In the genomic region with DNA sequence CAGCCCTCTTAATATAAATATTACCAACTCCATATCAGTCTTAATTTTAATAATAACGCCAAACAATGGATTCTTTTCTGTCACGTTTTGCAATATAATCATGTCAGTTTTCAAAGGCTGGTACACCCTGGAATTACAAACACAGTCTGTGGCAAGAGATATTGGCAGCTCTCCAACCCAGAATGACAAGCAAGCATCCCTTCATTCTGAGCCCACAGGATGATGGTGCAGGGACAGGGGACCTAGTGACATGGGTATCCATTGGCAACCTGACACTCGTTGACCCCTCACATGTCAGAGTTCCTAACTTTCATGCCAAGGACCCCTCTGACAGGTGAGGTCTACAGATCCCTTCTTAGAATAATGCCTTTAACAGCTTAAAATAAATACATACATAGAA, we compare ENCODE assay signal across 10 cellular contexts.
A peak's percentile ranks its signal among the peaks of the same experiment; 100 is the strongest.
DNase-seq lines count a peak whose midpoint lies in the region; ATAC-seq and TF ChIP-seq lines count a peak whose summit lies in the region.
"Had no signal": no experiment of that assay in that cellular context is flagged by ENCODE, and none has a peak within 500 bp of the region (broad histone marks: within the 10 kb centered on the region; RNA-seq: fewer than 3 reads in every experiment).

No MANE protein-coding gene starts in this region.

- TF ChIP-seq POLR2A in heart left ventricle (IDR thresholded peaks at IDR 0.05): no peak
- no peak for TF ChIP-seq POLR2A in erythroblast (IDR thresholded peaks at IDR 0.05; ENCODE audit: low read length)

- CTCF ChIA-PET in CD8-positive, alpha-beta memory T cell (lab: Charles Lee): no interaction called here

- no peaks in the 10 kb centered on the region for H3K27me3 ChIP-seq in heart left ventricle
- H3K27me3 ChIP-seq in right cardiac atrium (ENCODE audit: control insufficient read depth, insufficient read depth): no peaks in the 10 kb centered on the region
- no peaks in the 10 kb centered on the region for H3K27me3 ChIP-seq in CD8-positive, alpha-beta memory T cell (ENCODE audit: insufficient read depth, low read length, poor library complexity, severe bottlenecking)
- H3K27me3 ChIP-seq: BLaER1 treated with 17β-estradiol and CSF1 and Interleukin-3, amounts not matched to agents 10 nM and 100 nM had no signal

- peaks cover 0 to 6% (median 0%) of the 10 kb centered on the region in 5 donors for H3K9me3 Mint-ChIP-seq in CD8-positive, alpha-beta memory T cell
- H3K9me3 Mint-ChIP-seq in activated CD4-positive, alpha-beta T cell treated with anti-CD3 and anti-CD28 coated beads, Interleukin-2, amount 10 ng/mL, durations not matched to agents 24 days and 14 days: peaks cover 3% of the 10 kb centered on the region

- H3K4me3 ChIP-seq in heart left ventricle (no peak overlapping the region), right cardiac atrium (ENCODE audit: low read length) (no peak overlapping the region)
- H3K4me3 ChIP-seq in CD8-positive, alpha-beta memory T cell (ENCODE audit: low read length): no peak overlapping the region
- H3K4me3 ChIP-seq: BLaER1 treated with 17β-estradiol and CSF1 and Interleukin-3, amounts not matched to agents 10 nM and 100 nM had no signal

- intact Hi-C loops in heart left ventricle (cut with DNase I): loop anchor here in 3 of 10 donors (2.0 to 10.0 kb wide), 3 partner anchors 15 to 95 kb away; no protein-coding TSS in a partner anchor
- intact Hi-C loops in right cardiac atrium (cut with DNase I): no loop called here
- intact Hi-C loops in activated CD4-positive, alpha-beta T cell treated with anti-CD3 and anti-CD28 coated beads, Interleukin-2, amount 10 ng/mL, durations not matched to agents 24 days and 14 days (cut with micrococcal nuclease): no loop called here

- peaks cover 0 to 53% (median 5%) of the 10 kb centered on the region in 12 donors for H3K4me1 ChIP-seq in heart left ventricle
- peaks cover 9% of the 10 kb centered on the region for H3K4me1 ChIP-seq in right cardiac atrium (ENCODE audit: control insufficient read depth, insufficient read depth, low read length)
- H3K4me1 ChIP-seq in CD8-positive, alpha-beta memory T cell (ENCODE audit: insufficient read depth, low read length): no peaks in the 10 kb centered on the region

- H3K4me3 Mint-ChIP-seq in CD8-positive, alpha-beta memory T cell: no peak overlapping the region
- H3K4me3 Mint-ChIP-seq in activated CD4-positive, alpha-beta T cell treated with anti-CD3 and anti-CD28 coated beads, Interleukin-2, amount 10 ng/mL, durations not matched to agents 24 days and 14 days: no peak overlapping the region

- ATAC-seq in heart left ventricle (peak in 1 of 4 donors; percentile 22), right cardiac atrium (no peak)
- no peak for ATAC-seq in activated CD4-positive, CD25-positive, alpha-beta regulatory T cell treated with anti-CD3 and anti-CD28 coated beads, Interleukin-2, amount 50 U/mL, for 24 hours

- H3K36me3 Mint-ChIP-seq in CD8-positive, alpha-beta memory T cell: no peaks in the 10 kb centered on the region
- no peaks in the 10 kb centered on the region for H3K36me3 Mint-ChIP-seq in activated CD4-positive, alpha-beta T cell treated with anti-CD3 and anti-CD28 coated beads, Interleukin-2, amount 10 ng/mL, durations not matched to agents 24 days and 14 days (ENCODE audit: low read depth)

- POLR2A ChIA-PET in CD8-positive, alpha-beta memory T cell (lab: Charles Lee): no interaction called here

- no peaks in the 10 kb centered on the region for H3K4me1 Mint-ChIP-seq in CD8-positive, alpha-beta memory T cell
- H3K4me1 Mint-ChIP-seq in activated CD4-positive, alpha-beta T cell treated with anti-CD3 and anti-CD28 coated beads, Interleukin-2, amount 10 ng/mL, durations not matched to agents 24 days and 14 days: no peaks in the 10 kb centered on the region

- H3K27ac ChIP-seq in heart left ventricle (peak overlapping the region in 3 of 12 donors; percentile 17 to 88 (median 86)), right cardiac atrium (ENCODE audit: low read length) (no peak overlapping the region)
- no peak overlapping the region for H3K27ac ChIP-seq in CD8-positive, alpha-beta memory T cell (ENCODE audit: low read depth, low read length)

- TF ChIP-seq CTCF in heart left ventricle (IDR thresholded peaks at IDR 0.05): no peak

- H3K9me3 ChIP-seq in heart left ventricle: no peaks in the 10 kb centered on the region
- H3K9me3 ChIP-seq in right cardiac atrium (ENCODE audit: control insufficient read depth, low read length): no peaks in the 10 kb centered on the region
- H3K9me3 ChIP-seq in CD8-positive, alpha-beta memory T cell (ENCODE audit: low read length): no peaks in the 10 kb centered on the region
- H3K9me3 ChIP-seq: BLaER1 treated with 17β-estradiol and CSF1 and Interleukin-3, amounts not matched to agents 10 nM and 100 nM had no signal

- H3K27me3 Mint-ChIP-seq in CD8-positive, alpha-beta memory T cell: peaks cover 0 to 22% of the 10 kb centered on the region in 2 donors
- peaks cover 9% of the 10 kb centered on the region for H3K27me3 Mint-ChIP-seq in activated CD4-positive, alpha-beta T cell treated with anti-CD3 and anti-CD28 coated beads, Interleukin-2, amount 10 ng/mL, durations not matched to agents 24 days and 14 days

- no peak overlapping the region for H3K27ac Mint-ChIP-seq in CD8-positive, alpha-beta memory T cell
- no peak overlapping the region for H3K27ac Mint-ChIP-seq in activated CD4-positive, alpha-beta T cell treated with anti-CD3 and anti-CD28 coated beads, Interleukin-2, amount 10 ng/mL, durations not matched to agents 24 days and 14 days

- WGBS in heart left ventricle, 4 donors: 60 to 72% (median 62%) methylated on average over 3 of the region's 3 CpGs
- WGBS in right cardiac atrium: 47% methylated on average over 3 of the region's 3 CpGs

- H3K36me3 ChIP-seq in heart left ventricle: no peaks in the 10 kb centered on the region
- H3K36me3 ChIP-seq in CD8-positive, alpha-beta memory T cell (ENCODE audit: insufficient read depth, low read length): no peaks in the 10 kb centered on the region
- H3K36me3 ChIP-seq: BLaER1 treated with 17β-estradiol and CSF1 and Interleukin-3, amounts not matched to agents 10 nM and 100 nM had no signal

- DNase-seq in heart left ventricle (peak in 4 of 5 donors; percentile 19 to 27 (median 26)), right cardiac atrium (no peak), NCI-H69 (lab: John Stamatoyannopoulos, UW) (peak; percentile 83), erythroblast (lab: John Stamatoyannopoulos, UW) (peak; percentile 77 to 88)
- DNase-seq in stimulated activated CD4-positive, alpha-beta T cell treated with anti-CD3 and anti-CD28 coated beads, Interleukin-2, amount 100 ng/mL, for 48 hours: no peak
- no peak for DNase-seq in CD8-positive, alpha-beta memory T cell
- DNase-seq in activated CD4-positive, alpha-beta T cell treated with anti-CD3 and anti-CD28 coated beads, Interleukin-2, amount 10 ng/mL, durations not matched to agents 24 days and 14 days: no peak
- DNase-seq: posterior cingulate gyrus had no signal

Comparison
In these comparisons a context has a peak if more than half of its experiments do, and no peak if none do; other contexts are left out.
1. DNase-seq: peak in heart left ventricle (4 of 5), NCI-H69 (single experiment) and erythroblast (2 of 2); none in right cardiac atrium (0 of 3), stimulated activated CD4-positive, alpha-beta T cell treated with anti-CD3 and anti-CD28 coated beads, Interleukin-2, amount 100 ng/mL, for 48 hours (0 of 2), CD8-positive, alpha-beta memory T cell (0 of 5) and activated CD4-positive, alpha-beta T cell treated with anti-CD3 and anti-CD28 coated beads, Interleukin-2, amount 10 ng/mL, durations not matched to agents 24 days and 14 days (single experiment).